ENCODE assay signal across 8 cellular contexts in the genomic region with DNA sequence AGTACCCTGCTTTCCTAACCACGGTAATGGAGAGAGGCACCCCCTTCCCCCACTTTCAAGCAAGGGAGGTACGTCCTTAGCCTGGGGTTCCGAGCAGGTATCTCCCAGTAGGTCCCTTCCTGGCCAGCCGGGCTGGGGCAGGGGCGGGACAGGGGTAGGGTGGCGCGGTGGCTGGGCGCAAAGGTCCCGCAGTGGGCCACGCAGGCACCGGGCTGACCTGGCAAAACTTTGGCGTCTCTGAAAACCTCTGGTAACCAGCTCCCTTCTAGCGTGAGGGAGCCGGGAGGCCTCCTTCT. TPM values are rescaled to one million over a fixed set of nuclear protein-coding genes. Genes with fewer than 3 reads are reported as not detected.
DNase-seq lines count a peak whose midpoint lies in the region; ATAC-seq, FAIRE-seq and TF ChIP-seq lines count a peak whose summit lies in the region.

No MANE protein-coding gene starts in this region.

- TF ChIP-seq POLR2A in GM12892 (IDR thresholded peaks at IDR 0.05; ENCODE audit: low read depth, low read length) = no peak

- peak overlapping the region; percentile 63 for H3K4me3 Mint-ChIP-seq in natural killer cell treated with Interleukin-12 subunit alpha and Interleukin-12 subunit beta and Interleukin-15 and Interleukin-18, amount 100 ng/mL, for 72 hours
- no peak overlapping the region for H3K4me3 Mint-ChIP-seq in natural killer cell
- peak overlapping the region; percentile 72 to 79 (median 75) for H3K4me3 Mint-ChIP-seq in nephron

- FAIRE-seq in GM12892 (lab: Jason Lieb, UNC) = no peak

- no peak overlapping the region for H3K27ac Mint-ChIP-seq in natural killer cell treated with Interleukin-12 subunit alpha and Interleukin-12 subunit beta and Interleukin-15 and Interleukin-18, amount 100 ng/mL, for 72 hours
- H3K27ac Mint-ChIP-seq in natural killer cell (no peak overlapping the region), nephron (no peak overlapping the region)

- peaks cover 0 to 6% of the 10 kb centered on the region in 2 donors for H3K4me1 Mint-ChIP-seq in natural killer cell treated with Interleukin-12 subunit alpha and Interleukin-12 subunit beta and Interleukin-15 and Interleukin-18, amount 100 ng/mL, for 72 hours (ENCODE audit: low read depth in 2 of 2)
- H3K4me1 Mint-ChIP-seq in natural killer cell (peaks cover 4 to 11% of the 10 kb centered on the region in 2 donors), nephron (peaks cover 9% of the 10 kb centered on the region)

- ATAC-seq in natural killer cell treated with Interleukin-12 subunit alpha and Interleukin-12 subunit beta and Interleukin-15 and Interleukin-18, amount 100 ng/mL, for 72 hours = no peak
- ATAC-seq in natural killer cell = no peak
- no peak for ATAC-seq in aorta (ENCODE audit: low FRiP score)

- intact Hi-C loops in natural killer cell (cut with micrococcal nuclease) = no loop called here
- intact Hi-C loops in aorta (cut with DNase I) = loop anchor here in 1 of 2 donors (10.0 kb wide), 1 partner anchor 177 kb away; no protein-coding TSS in a partner anchor

- DNase-seq in natural killer cell treated with Interleukin-12 subunit alpha and Interleukin-12 subunit beta and Interleukin-15 and Interleukin-18, amount 100 ng/mL, for 72 hours (ENCODE audit: low spot score) = no peak
- DNase-seq in natural killer cell (no peak), epithelial cell of prostate (ENCODE audit: low read depth, low spot score) (no peak), aorta (no peak), NCI-H524 (lab: John Stamatoyannopoulos, UW) (no peak), amniotic stem cell (lab: John Stamatoyannopoulos, UW) (no peak), GM12892 (ENCODE audit: insufficient read length) (no peak)

- H3K27me3 ChIP-seq in aorta (ENCODE audit: control insufficient read depth in 1 of 2, insufficient read depth in 2 of 2, low read length in 1 of 2) = no peaks in the 10 kb centered on the region

- 59 to 61% methylated on average over 8 to 14 of the region's 14 CpGs for WGBS in aorta, 2 donors

- no peaks in the 10 kb centered on the region for H3K4me1 ChIP-seq in aorta (ENCODE audit: control insufficient read depth in 1 of 2, insufficient read depth in 2 of 2, low read length in 2 of 2)

- no peaks in the 10 kb centered on the region for H3K9me3 Mint-ChIP-seq in natural killer cell treated with Interleukin-12 subunit alpha and Interleukin-12 subunit beta and Interleukin-15 and Interleukin-18, amount 100 ng/mL, for 72 hours
- H3K9me3 Mint-ChIP-seq in natural killer cell (no peaks in the 10 kb centered on the region), nephron (no peaks in the 10 kb centered on the region)

- no peaks in the 10 kb centered on the region for H3K9me3 ChIP-seq in aorta (ENCODE audit: control insufficient read depth, low read length)

- H3K27ac ChIP-seq in epithelial cell of prostate (peak overlapping the region; percentile 33), aorta (ENCODE audit: low read depth in 1 of 2, low read length in 2 of 2) (no peak overlapping the region)

- H3K36me3 ChIP-seq in aorta (ENCODE audit: control insufficient read depth in 1 of 2, insufficient read depth in 2 of 2, low read length in 1 of 2) = no peaks in the 10 kb centered on the region

- no peak for TF ChIP-seq CTCF in natural killer cell (IDR thresholded peaks at IDR 0.05)
- TF ChIP-seq CTCF in nephron (IDR thresholded peaks at IDR 0.05; ENCODE audit: unreplicated experiment in 3 of 3) = no peak

- no peaks in the 10 kb centered on the region for H3K36me3 Mint-ChIP-seq in natural killer cell treated with Interleukin-12 subunit alpha and Interleukin-12 subunit beta and Interleukin-15 and Interleukin-18, amount 100 ng/mL, for 72 hours
- H3K36me3 Mint-ChIP-seq in natural killer cell (no peaks in the 10 kb centered on the region), nephron (ENCODE audit: low read depth) (no peaks in the 10 kb centered on the region)

- H3K27me3 Mint-ChIP-seq in natural killer cell treated with Interleukin-12 subunit alpha and Interleukin-12 subunit beta and Interleukin-15 and Interleukin-18, amount 100 ng/mL, for 72 hours = peaks cover 17 to 20% of the 10 kb centered on the region in 2 donors
- H3K27me3 Mint-ChIP-seq in natural killer cell (ENCODE audit: low read depth in 2 of 2) = peaks cover 28 to 39% of the 10 kb centered on the region in 2 donors
- H3K27me3 Mint-ChIP-seq in nephron (ENCODE audit: low read depth) = peaks cover 55% of the 10 kb centered on the region

- peak overlapping the region; percentile 23 to 37 for H3K4me3 ChIP-seq in aorta (ENCODE audit: low read length in 2 of 2)

RNA-seq across cellular contexts. Expression of a gene that starts 0.3 kb away (rescaled TPM):
- total RNA-seq in natural killer cell treated with Interleukin-12 subunit alpha and Interleukin-12 subunit beta and Interleukin-15 and Interleukin-18, amount 100 ng/mL, for 72 hours = under 1 TPM in 1 of 2 donors, not detected in 1; 0.20 TPM
- 1 to 10 TPM in 1 of 3 donors, under 1 TPM in 2; 0.27 to 1.0 (median 0.90) TPM for total RNA-seq in natural killer cell
- total RNA-seq in aorta = 1 to 10 TPM; 2.9 to 3.9 TPM
- under 1 TPM; 0.50 to 0.54 TPM for polyA plus RNA-seq in aorta
- not detected for polyA plus RNA-seq in GM12892 (2012; ENCODE audit: missing spikeins)

RNA-seq across cellular contexts. Expression of a gene that starts 54.4 kb away (rescaled TPM):
- not detected for total RNA-seq in natural killer cell treated with Interleukin-12 subunit alpha and Interleukin-12 subunit beta and Interleukin-15 and Interleukin-18, amount 100 ng/mL, for 72 hours
- total RNA-seq in natural killer cell (under 1 TPM in 2 of 3 donors, not detected in 1; 0.24 to 0.40 TPM), aorta (10 to 100 TPM in 1 of 2 donors, 1 to 10 TPM in 1; 6.1 to 12.0 TPM)
- polyA plus RNA-seq in aorta = 1 to 10 TPM; 2.5 to 4.4 TPM
- 0.13 TPM for polyA plus RNA-seq in GM12892 (2012; ENCODE audit: missing spikeins)

Comparison
In these comparisons a context has a peak if more than half of its experiments do, and no peak if none do; other contexts are left out.
1. RNA of a gene that starts 54.4 kb away (total RNA-seq): 6.1 to 12.0 TPM in aorta; 0.24 to 0.40 TPM in natural killer cell and not detected in natural killer cell treated with Interleukin-12 subunit alpha and Interleukin-12 subunit beta and Interleukin-15 and Interleukin-18, amount 100 ng/mL, for 72 hours; every median in the first group is over 4 times any median in the second.